Comparison of ENCODE assay signal across 1 cellular context in the genomic region with DNA sequence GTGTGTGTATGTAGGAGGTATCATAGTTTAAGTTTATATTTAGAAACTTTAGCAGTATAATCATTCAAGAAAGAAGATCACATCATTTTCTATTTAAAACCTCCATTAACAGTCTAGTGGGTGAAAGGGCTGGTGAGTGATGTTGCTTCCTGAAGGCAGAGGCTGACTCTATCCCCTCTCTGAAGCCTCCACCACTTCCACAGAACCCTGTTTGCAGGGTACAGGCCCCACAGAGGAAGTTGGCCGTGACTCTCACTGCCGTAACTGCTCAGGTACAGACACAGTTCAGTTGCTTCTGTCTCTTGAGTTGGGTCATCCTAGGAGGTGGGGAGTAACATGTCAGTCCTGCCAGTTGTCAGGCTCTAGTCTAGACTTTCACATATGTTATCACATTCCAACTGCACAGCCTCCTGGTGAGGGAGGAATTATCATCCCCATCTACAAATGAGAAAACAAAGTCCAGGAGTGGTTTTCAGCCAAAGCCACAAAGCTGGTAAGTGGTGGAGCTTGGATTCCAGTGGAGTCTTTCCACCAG.
TF ChIP-seq lines count a peak whose summit lies in the region.

No MANE protein-coding gene starts in this region.

TF ChIP-seq in H1, 55 proteins besides CTCF, POLR2A, EP300 and RAD21 (continued from another document):
- TF ChIP-seq CHD1 (IDR thresholded peaks at IDR 0.05; ENCODE audit: low read depth, low read length), result no peak
